12 cellular contexts compared by ENCODE assay signal in genomic region chr14:34682787-34683321, GRCh38. TPM values are rescaled to one million over a fixed set of nuclear protein-coding genes. Genes with fewer than 3 reads are reported as not detected.
A peak's percentile ranks its signal among the peaks of the same experiment; 100 is the strongest.
DNase-seq lines count a peak whose midpoint lies in the region; ATAC-seq and TF ChIP-seq lines count a peak whose summit lies in the region.
"Had no signal": no experiment of that assay in that cellular context is flagged by ENCODE, and none has a peak within 500 bp of the region (broad histone marks: within the 10 kb centered on the region; RNA-seq: fewer than 3 reads in every experiment).

No MANE protein-coding gene starts in this region.

- no peak overlapping the region for H2BK5ac ChIP-seq in mesendoderm (ENCODE audit: low read length)

- H2AK5ac ChIP-seq in mesendoderm (ENCODE audit: low read length), result no peak overlapping the region

- peak overlapping the region; percentile 6 for H3K4me2 ChIP-seq in smooth muscle cell
- H3K4me2 ChIP-seq in mesendoderm (ENCODE audit: low read length), result no peak overlapping the region
- H3K4me2 ChIP-seq: hepatocyte had no signal

- H3K9ac ChIP-seq in smooth muscle cell (ENCODE audit: low read depth) (no peak overlapping the region), mesendoderm (ENCODE audit: low read length) (no peak overlapping the region)

- H3K23ac ChIP-seq in mesendoderm (ENCODE audit: low read length), result no peak overlapping the region

- H3K36me3 ChIP-seq in smooth muscle cell (ENCODE audit: low read depth) (no peaks in the 10 kb centered on the region), mesendoderm (ENCODE audit: control insufficient read depth, insufficient read depth, low read length) (no peaks in the 10 kb centered on the region)

- H3K27ac ChIP-seq in smooth muscle cell (ENCODE audit: low read depth) (no peak overlapping the region), mesendoderm (ENCODE audit: low read depth, low read length) (no peak overlapping the region)
- H3K27ac ChIP-seq: hepatocyte had no signal

- no peaks in the 10 kb centered on the region for H3K79me2 ChIP-seq in smooth muscle cell (ENCODE audit: low read depth)
- H3K79me2 ChIP-seq in mesendoderm (ENCODE audit: control insufficient read depth, insufficient read depth, low read length), result no peaks in the 10 kb centered on the region
- H3K79me2 ChIP-seq: hepatocyte had no signal

- no peaks in the 10 kb centered on the region for H3K9me3 Mint-ChIP-seq in activated naive CD8-positive, alpha-beta T cell treated with anti-CD3 and anti-CD28 coated beads, Interleukin-2, amount 10 ng/mL, durations not matched to agents 7 days and 5 days
- H3K9me3 Mint-ChIP-seq in activated naive CD8-positive, alpha-beta T cell treated with anti-CD3 and anti-CD28 coated beads for 36 hours, result no peaks in the 10 kb centered on the region
- no peaks in the 10 kb centered on the region for H3K9me3 Mint-ChIP-seq in activated T-helper 17 cell treated with anti-CD3 and anti-CD28 coated beads, Interleukin-2, amount 50 U/mL, for 72 hours

- 69% methylated on average over 2 of the region's 2 CpGs for WGBS in smooth muscle cell (ENCODE audit: low lambda C conversion rate)
- no CpG with 5 or more reads among the region's 2 CpGs for WGBS in mesendoderm (ENCODE audit: extremely low coverage, insufficient coverage, low lambda C conversion rate)

- H3K56ac ChIP-seq in mesendoderm (ENCODE audit: low read length), result no peak overlapping the region

- no peak overlapping the region for H4K8ac ChIP-seq in mesendoderm (ENCODE audit: low read depth, low read length)

- no peaks in the 10 kb centered on the region for H3K36me3 Mint-ChIP-seq in activated naive CD8-positive, alpha-beta T cell treated with anti-CD3 and anti-CD28 coated beads, Interleukin-2, amount 10 ng/mL, durations not matched to agents 7 days and 5 days
- H3K36me3 Mint-ChIP-seq in activated naive CD8-positive, alpha-beta T cell treated with anti-CD3 and anti-CD28 coated beads for 36 hours, result no peaks in the 10 kb centered on the region
- H3K36me3 Mint-ChIP-seq in activated T-helper 17 cell treated with anti-CD3 and anti-CD28 coated beads, Interleukin-2, amount 50 U/mL, for 72 hours (ENCODE audit: low read depth), result no peaks in the 10 kb centered on the region

- no peaks in the 10 kb centered on the region for H3F3A ChIP-seq in smooth muscle cell (ENCODE audit: low read depth)

- H3K4me3 Mint-ChIP-seq in activated naive CD8-positive, alpha-beta T cell treated with anti-CD3 and anti-CD28 coated beads, Interleukin-2, amount 10 ng/mL, durations not matched to agents 7 days and 5 days, result no peak overlapping the region
- no peak overlapping the region for H3K4me3 Mint-ChIP-seq in activated naive CD8-positive, alpha-beta T cell treated with anti-CD3 and anti-CD28 coated beads for 36 hours
- no peak overlapping the region for H3K4me3 Mint-ChIP-seq in activated T-helper 17 cell treated with anti-CD3 and anti-CD28 coated beads, Interleukin-2, amount 50 U/mL, for 72 hours

- H2AFZ ChIP-seq in smooth muscle cell (ENCODE audit: low read depth), result no peak overlapping the region
- H2AFZ ChIP-seq: hepatocyte had no signal

- no peak overlapping the region for H4K5ac ChIP-seq in mesendoderm (ENCODE audit: low read length)

- H3K4ac ChIP-seq in mesendoderm (ENCODE audit: low read depth, low read length), result no peak overlapping the region

- peaks cover 4% of the 10 kb centered on the region for H3K27me3 Mint-ChIP-seq in activated naive CD8-positive, alpha-beta T cell treated with anti-CD3 and anti-CD28 coated beads, Interleukin-2, amount 10 ng/mL, durations not matched to agents 7 days and 5 days
- H3K27me3 Mint-ChIP-seq in activated naive CD8-positive, alpha-beta T cell treated with anti-CD3 and anti-CD28 coated beads for 36 hours, result no peaks in the 10 kb centered on the region
- no peaks in the 10 kb centered on the region for H3K27me3 Mint-ChIP-seq in activated T-helper 17 cell treated with anti-CD3 and anti-CD28 coated beads, Interleukin-2, amount 50 U/mL, for 72 hours

- no peaks in the 10 kb centered on the region for H3K9me3 ChIP-seq in smooth muscle cell (replicated peaks; ENCODE audit: low read depth)

- H3K79me1 ChIP-seq in mesendoderm (ENCODE audit: low read length), result no peaks in the 10 kb centered on the region

- no peak overlapping the region for H2BK15ac ChIP-seq in mesendoderm (replicated peaks; ENCODE audit: low read depth)

- H3K4me1 ChIP-seq in smooth muscle cell (ENCODE audit: low read depth) (no peaks in the 10 kb centered on the region), mesendoderm (ENCODE audit: control insufficient read depth, low read depth, low read length) (no peaks in the 10 kb centered on the region)

- no peak for TF ChIP-seq CTCF in smooth muscle cell (IDR thresholded peaks at IDR 0.05; ENCODE audit: borderline replicate concordance, insufficient read depth, poor library complexity, severe bottlenecking)

- H2BK120ac ChIP-seq in mesendoderm (ENCODE audit: low read depth, low read length), result no peak overlapping the region

- no peak for DNase-seq in activated naive CD8-positive, alpha-beta T cell treated with anti-CD3 and anti-CD28 coated beads, Interleukin-2, amount 10 ng/mL, durations not matched to agents 7 days and 5 days
- no peak for DNase-seq in activated naive CD8-positive, alpha-beta T cell treated with anti-CD3 and anti-CD28 coated beads for 36 hours
- DNase-seq in smooth muscle cell (lab: John Stamatoyannopoulos, UW; ENCODE audit: unreplicated experiment) (no peak), MV-4-11 (lab: John Stamatoyannopoulos, UW) (no peak), mesendoderm (no peak)
- DNase-seq: NCI-H1048; stimulated activated naive CD4-positive, alpha-beta T cell treated with Interleukin-2 at 50 U/mL for 16 hours; T1000 had no signal

- H3K4me3 ChIP-seq in smooth muscle cell, result no peak overlapping the region
- H3K4me3 ChIP-seq in mesendoderm (ENCODE audit: low read length), result no peak overlapping the region
- H3K4me3 ChIP-seq: hepatocyte had no signal

- no peak overlapping the region for H3K18ac ChIP-seq in mesendoderm (ENCODE audit: low read length)

- POLR2A ChIA-PET in activated naive CD8-positive, alpha-beta T cell treated with anti-CD3 and anti-CD28 coated beads, Interleukin-2, amount 10 ng/mL, durations not matched to agents 7 days and 5 days (lab: Charles Lee), result no interaction called here

- H4K20me1 ChIP-seq in smooth muscle cell (ENCODE audit: low read depth), result no peaks in the 10 kb centered on the region

- H3K27me3 ChIP-seq in smooth muscle cell (ENCODE audit: low read depth) (no peaks in the 10 kb centered on the region), mesendoderm (ENCODE audit: insufficient read depth, low read length, poor library complexity) (no peaks in the 10 kb centered on the region)
- H3K27me3 ChIP-seq: hepatocyte had no signal

- H3K4me1 Mint-ChIP-seq in activated naive CD8-positive, alpha-beta T cell treated with anti-CD3 and anti-CD28 coated beads, Interleukin-2, amount 10 ng/mL, durations not matched to agents 7 days and 5 days, result peaks cover 11% of the 10 kb centered on the region
- peaks cover 3% of the 10 kb centered on the region for H3K4me1 Mint-ChIP-seq in activated naive CD8-positive, alpha-beta T cell treated with anti-CD3 and anti-CD28 coated beads for 36 hours
- H3K4me1 Mint-ChIP-seq in activated T-helper 17 cell treated with anti-CD3 and anti-CD28 coated beads, Interleukin-2, amount 50 U/mL, for 72 hours, result no peaks in the 10 kb centered on the region

- H3K27ac Mint-ChIP-seq in activated naive CD8-positive, alpha-beta T cell treated with anti-CD3 and anti-CD28 coated beads, Interleukin-2, amount 10 ng/mL, durations not matched to agents 7 days and 5 days, result peak overlapping the region; percentile 56
- no peak overlapping the region for H3K27ac Mint-ChIP-seq in activated naive CD8-positive, alpha-beta T cell treated with anti-CD3 and anti-CD28 coated beads for 36 hours
- no peak overlapping the region for H3K27ac Mint-ChIP-seq in activated T-helper 17 cell treated with anti-CD3 and anti-CD28 coated beads, Interleukin-2, amount 50 U/mL, for 72 hours

- ATAC-seq in activated naive CD8-positive, alpha-beta T cell treated with anti-CD3 and anti-CD28 coated beads, Interleukin-2, amount 10 ng/mL, durations not matched to agents 7 days and 5 days (ENCODE audit: low read depth), result peak; percentile 100
- ATAC-seq in HG02870 (IDR thresholded peaks at IDR 0.05; ENCODE audit: unreplicated experiment) (peak; percentile 51), HG03571 (IDR thresholded peaks at IDR 0.05; ENCODE audit: unreplicated experiment) (no peak)
- peak; percentile 83 for ATAC-seq in activated T-helper 17 cell treated with anti-CD3 and anti-CD28 coated beads, Interleukin-2, amount 50 U/mL, for 72 hours (replicated peaks)

RNA-seq across cellular contexts. Expression of gene CFL2, which starts 31.5 kb away (rescaled TPM):
- total RNA-seq in activated naive CD8-positive, alpha-beta T cell treated with anti-CD3 and anti-CD28 coated beads, Interleukin-2, amount 10 ng/mL, durations not matched to agents 7 days and 5 days, result 10 to 100 TPM in 1 of 2 experiments, 1 to 10 TPM in 1; 9.8 to 12.5 TPM
- 1 to 10 TPM; 7.8 to 9.9 TPM for total RNA-seq in activated naive CD8-positive, alpha-beta T cell treated with anti-CD3 and anti-CD28 coated beads for 36 hours
- total RNA-seq in activated T-helper 17 cell treated with anti-CD3 and anti-CD28 coated beads, Interleukin-2, amount 50 U/mL, for 72 hours, result 1 to 10 TPM; 6.6 to 9.2 TPM
- total RNA-seq in smooth muscle cell, result 64.5 and 71.9 TPM in 2 replicates
- polyA plus RNA-seq in smooth muscle cell, result 60.8 and 71.7 TPM in 2 replicates
- polyA plus RNA-seq in mesendoderm (2013, experiment 1 of 2), result 25.3 TPM
- 26.6 TPM for polyA plus RNA-seq in mesendoderm (2013, experiment 2 of 2)

RNA-seq across cellular contexts. Expression of gene SNX6, which starts 52.9 kb away (rescaled TPM):
- total RNA-seq in activated naive CD8-positive, alpha-beta T cell treated with anti-CD3 and anti-CD28 coated beads, Interleukin-2, amount 10 ng/mL, durations not matched to agents 7 days and 5 days, result 10 to 100 TPM; 78.3 to 81.8 TPM
- 10 to 100 TPM; 62.0 to 65.4 TPM for total RNA-seq in activated naive CD8-positive, alpha-beta T cell treated with anti-CD3 and anti-CD28 coated beads for 36 hours
- 10 to 100 TPM; 75.4 to 88.8 TPM for total RNA-seq in activated T-helper 17 cell treated with anti-CD3 and anti-CD28 coated beads, Interleukin-2, amount 50 U/mL, for 72 hours
- 192 and 210 TPM in 2 replicates for total RNA-seq in smooth muscle cell
- 55.7 and 61.1 TPM in 2 replicates for polyA plus RNA-seq in smooth muscle cell
- polyA plus RNA-seq in mesendoderm (2013, experiment 1 of 2), result 58.0 TPM
- polyA plus RNA-seq in mesendoderm (2013, experiment 2 of 2), result 57.4 TPM
